Comparison of ENCODE assay signal across 8 cellular contexts in the genomic region with DNA sequence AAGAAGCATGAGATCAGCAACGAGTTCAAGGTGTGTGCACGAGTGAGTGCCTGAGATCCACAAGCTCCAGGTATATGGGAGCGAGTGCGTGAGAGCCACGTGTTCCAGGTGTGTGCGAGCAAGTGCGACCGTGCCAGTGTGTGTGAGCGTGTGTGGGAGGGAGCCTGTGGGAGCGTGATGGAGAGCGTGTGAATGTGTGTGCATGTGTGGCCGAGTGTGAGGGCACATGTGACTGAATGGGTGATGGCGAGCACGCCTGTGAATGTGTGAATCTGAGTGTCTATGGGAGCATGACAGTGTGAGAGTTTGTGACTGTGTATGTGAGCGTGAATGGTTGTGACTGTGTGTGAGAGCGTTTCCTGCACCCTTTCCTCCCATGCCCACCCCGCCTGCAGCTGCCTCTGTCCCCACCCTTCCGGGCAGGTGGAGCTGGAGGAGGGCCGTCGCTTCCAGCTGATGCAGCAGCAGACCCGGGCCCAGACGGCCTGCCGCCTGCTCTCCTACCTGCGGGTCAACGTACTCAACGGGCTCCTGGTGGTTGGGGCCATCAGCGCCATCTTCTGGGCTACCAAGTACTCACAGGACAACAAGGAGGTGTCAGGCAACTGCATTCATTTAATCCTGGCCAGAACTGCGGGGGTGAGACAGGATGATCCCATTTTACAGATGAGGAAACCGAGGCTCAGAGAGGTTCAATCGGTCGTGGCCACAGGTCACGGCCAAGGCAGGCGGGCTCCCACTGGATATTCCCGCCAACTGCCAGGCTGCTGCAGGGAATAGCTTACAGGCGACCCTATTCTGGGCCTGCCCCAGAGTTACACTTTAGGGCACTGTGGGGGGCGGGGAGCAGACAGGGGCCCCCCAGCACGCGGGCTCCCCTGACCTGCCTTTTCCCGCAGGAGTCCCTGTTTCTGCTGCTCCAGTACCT. TPM values are rescaled to one million over a fixed set of nuclear protein-coding genes. Genes with fewer than 3 reads are reported as not detected.
DNase-seq lines count a peak whose midpoint lies in the region; ATAC-seq, FAIRE-seq and TF ChIP-seq lines count a peak whose summit lies in the region.

No MANE protein-coding gene starts in this region.

- peak overlapping the region; percentile 98 for H3K4me2 ChIP-seq in Karpas-422 (ENCODE audit: low read depth, low read length, poor library complexity, severe bottlenecking)

- TF ChIP-seq CTCF in D721Med (IDR thresholded peaks at IDR 0.05; ENCODE audit: insufficient read depth, missing control alignments) (peak; percentile 67), tibial artery (IDR thresholded peaks at IDR 0.05) (no peak)

- no peak for FAIRE-seq in D721Med (lab: Jason Lieb, UNC)

- H3K79me2 ChIP-seq in Karpas-422 (ENCODE audit: low read length), result peaks cover 19% of the 10 kb centered on the region

- H3K4me1 ChIP-seq in Karpas-422 (ENCODE audit: low read length), result peaks cover 63% of the 10 kb centered on the region
- H3K4me1 ChIP-seq in adipocyte (ENCODE audit: control insufficient read depth, insufficient read depth, low read length), result no peaks in the 10 kb centered on the region
- peaks cover 0 to 25% (median 17%) of the 10 kb centered on the region in 4 donors for H3K4me1 ChIP-seq in tibial artery

- no peak overlapping the region for H2AFZ ChIP-seq in Karpas-422 (ENCODE audit: low read length)

- no peak for ATAC-seq in HG03442 (IDR thresholded peaks at IDR 0.05; ENCODE audit: unreplicated experiment)

- H3K27ac ChIP-seq in Karpas-422 (ENCODE audit: low read length) (peak overlapping the region; percentile 94), tibial artery (no peak overlapping the region)

- H3K36me3 ChIP-seq in Karpas-422 (ENCODE audit: insufficient read depth, low read length) (peaks cover 22% of the 10 kb centered on the region), adipocyte (ENCODE audit: control insufficient read depth, insufficient read depth, low read length, severe bottlenecking) (no peaks in the 10 kb centered on the region), tibial artery (no peaks in the 10 kb centered on the region)

- H3K4me3 ChIP-seq in Karpas-422 (ENCODE audit: low read length) (peak overlapping the region; percentile 88; the same call in 1 of the 2 replicates), adipocyte (ENCODE audit: low read length) (no peak overlapping the region), tibial artery (no peak overlapping the region)

- H4K20me1 ChIP-seq in Karpas-422 (ENCODE audit: insufficient read depth, low read depth, low read length), result no peaks in the 10 kb centered on the region

- H3K27me3 ChIP-seq in Karpas-422 (ENCODE audit: low read length) (no peaks in the 10 kb centered on the region), adipocyte (replicated peaks; ENCODE audit: control insufficient read depth, insufficient read depth, low read length) (peaks cover 42% of the 10 kb centered on the region), tibial artery (peaks cover 0 to 49% of the 10 kb centered on the region in 2 donors)

- H3K9me3 ChIP-seq in Karpas-422 (ENCODE audit: low read length) (no peaks in the 10 kb centered on the region), adipocyte (ENCODE audit: control insufficient read depth, low read length) (no peaks in the 10 kb centered on the region), tibial artery (no peaks in the 10 kb centered on the region)

- intact Hi-C loops in tibial artery (cut with DNase I; ENCODE audit: low total_unique reads), result no loop called here

- peak; percentile 66 for DNase-seq in D721Med (ENCODE audit: insufficient read length, low spot score)
- peak; percentile 87 for DNase-seq in Karpas-422
- peak; percentile 77 for DNase-seq in T follicular helper cell (ENCODE audit: low read depth)
- peak; percentile 29 for DNase-seq in adipocyte (ENCODE audit: low read depth)
- peak; percentile 55 for DNase-seq in kidney tubule cell (ENCODE audit: low spot score)
- peak; percentile 69 to 87 (median 82) for DNase-seq in stimulated activated naive CD4-positive, alpha-beta T cell (lab: John Stamatoyannopoulos, UW)
- no peak for DNase-seq in tibial artery

- no peaks in the 10 kb centered on the region for H3K9me2 ChIP-seq in Karpas-422 (replicated peaks; ENCODE audit: insufficient read depth, low read length)

- H3K9ac ChIP-seq in Karpas-422 (ENCODE audit: low read length) (peak overlapping the region; percentile 95; the same call in 1 of the 2 replicates), adipocyte (ENCODE audit: low read length) (no peak overlapping the region)

RNA-seq across cellular contexts. Expression of gene TMC8, which starts 3.7 kb away (rescaled TPM):
- total RNA-seq in Karpas-422 (2014; rRNA removed; shearing (Covaris generic); ENCODE audit: low replicate concordance), result 57.9 and 113 TPM in 2 replicates

RNA-seq across cellular contexts. Expression of gene TMC6, which starts 5.7 kb away (rescaled TPM):
- total RNA-seq in Karpas-422 (2014; rRNA removed; shearing (Covaris generic); ENCODE audit: low replicate concordance), result 70.7 and 179 TPM in 2 replicates

RNA-seq across cellular contexts. Expression of gene C17orf99, which starts 11.9 kb away (rescaled TPM):
- not detected in 2 replicates for total RNA-seq in Karpas-422 (2014; rRNA removed; shearing (Covaris generic); ENCODE audit: low replicate concordance)

RNA-seq across cellular contexts. Expression of gene SYNGR2, which starts 34.1 kb away (rescaled TPM):
- 31.9 and 33.6 TPM in 2 replicates for total RNA-seq in Karpas-422 (2014; rRNA removed; shearing (Covaris generic); ENCODE audit: low replicate concordance)

RNA-seq across cellular contexts. Expression of gene TK1, which starts 52.6 kb away (rescaled TPM):
- 22.7 and 48.0 TPM in 2 replicates for total RNA-seq in Karpas-422 (2014; rRNA removed; shearing (Covaris generic); ENCODE audit: low replicate concordance)

Comparison
In these comparisons a context has a peak if more than half of its experiments do, and no peak if none do; other contexts are left out.
1. DNase-seq: peak in D721Med (single experiment), Karpas-422 (single experiment), T follicular helper cell (single experiment), adipocyte (single experiment), kidney tubule cell (single experiment) and stimulated activated naive CD4-positive, alpha-beta T cell (6 of 6); none in tibial artery (0 of 2).